8 cellular contexts compared by ENCODE assay signal in genomic region chr13:110616103-110617101, GRCh38. TPM values are rescaled to one million over a fixed set of nuclear protein-coding genes. Genes with fewer than 3 reads are reported as not detected.
DNase-seq lines count a peak whose midpoint lies in the region; ATAC-seq, FAIRE-seq and TF ChIP-seq lines count a peak whose summit lies in the region.

No MANE protein-coding gene starts in this region.

- H3K9ac ChIP-seq in endothelial cell of umbilical vein (replicated peaks; ENCODE audit: extremely low read depth, insufficient read depth, low read length) = peak overlapping the region; percentile 67

- no peaks in the 10 kb centered on the region for H3K9me1 ChIP-seq in endothelial cell of umbilical vein (replicated peaks; ENCODE audit: control insufficient read depth, extremely low read depth, insufficient read depth, low read length)

- CTCF ChIA-PET in endothelial cell of umbilical vein (lab: Charles Lee) = interaction anchor here (0.6 to 2.4 kb wide), 12 partner anchors 15 to 1828 kb away, joined by 3 to 9 read pairs (median 3); no protein-coding TSS in a partner anchor

- no peaks in the 10 kb centered on the region for H3K27me3 Mint-ChIP-seq in natural killer cell (ENCODE audit: low read depth in 2 of 2)

- peak; percentile 70 for FAIRE-seq in endothelial cell of umbilical vein (lab: Jason Lieb, UNC)

- H3K36me3 ChIP-seq in endothelial cell of umbilical vein (ENCODE audit: control insufficient read depth in 2 of 2, extremely low read depth in 1 of 2, insufficient read depth in 2 of 2, low read length in 2 of 2) (no peaks in the 10 kb centered on the region), transverse colon (no peaks in the 10 kb centered on the region)

- H3K9me3 ChIP-seq in endothelial cell of umbilical vein (replicated peaks; ENCODE audit: control insufficient read depth, insufficient read depth, low read length) (no peaks in the 10 kb centered on the region), transverse colon (no peaks in the 10 kb centered on the region)

- TSS peak; percentile 31 for BruUV-seq in endothelial cell of umbilical vein (replicated peaks; lab: Mats Ljungman, UMichigan)

- H4K20me1 ChIP-seq in endothelial cell of umbilical vein (replicated peaks; ENCODE audit: control insufficient read depth, extremely low read depth, insufficient read depth, low read length) = no peaks in the 10 kb centered on the region

- H3K4me1 ChIP-seq in endothelial cell of umbilical vein (ENCODE audit: control insufficient read depth, extremely low read depth, insufficient read depth, low read length) (peaks cover 20% of the 10 kb centered on the region), transverse colon (peaks cover 18 to 45% (median 26%) of the 10 kb centered on the region in 4 donors)

- H3K4me3 ChIP-seq in endothelial cell of umbilical vein (replicated peaks in 1 of 3; ENCODE audit: insufficient read depth in 1 of 3, low read depth in 1 of 3, low read length in 3 of 3) (peak overlapping the region; percentile 12 to 72 (median 58)), transverse colon (peak overlapping the region; percentile 79 to 96 (median 87))

- no peak for TF ChIP-seq CTCF in endothelial cell of umbilical vein (IDR thresholded peaks at IDR 0.05; ENCODE audit: extremely low read depth in 1 of 2, insufficient read depth in 1 of 2, low read depth in 1 of 2, low read length in 2 of 2)
- no peak for TF ChIP-seq CTCF in natural killer cell (IDR thresholded peaks at IDR 0.05)
- peak in 1 of 5 experiments; percentile 8 for TF ChIP-seq CTCF in transverse colon (IDR thresholded peaks at IDR 0.05)

- peaks cover 0 to 2% of the 10 kb centered on the region in 2 donors for H3K9me3 Mint-ChIP-seq in natural killer cell

- peak; percentile 25 for DNase-seq in GM04503 (ENCODE audit: low read depth)
- peak; percentile 75 for DNase-seq in HT-29 (ENCODE audit: low spot score)
- DNase-seq in activated CD4-positive, alpha-beta T cell treated with anti-CD3 and anti-CD28 coated beads, Interleukin-2, amount 50 U/mL, for 1 hour = peak; percentile 15
- DNase-seq in endothelial cell of umbilical vein (ENCODE audit: low read depth, low spot score) = peak; percentile 38
- DNase-seq in natural killer cell = no peak
- peak; percentile 52 for DNase-seq in transverse colon
- no peak for DNase-seq in NCI-H2107 treated with DMSO at 0.1 percent for 48 hours (lab: John Stamatoyannopoulos, UW; ENCODE audit: unreplicated experiment)

- 5 to 28% methylated on average over 7 to 26 of the region's 37 CpGs for WGBS in transverse colon (ENCODE audit: low coverage in 1 of 2), 2 donors

- H3K27ac ChIP-seq in endothelial cell of umbilical vein (ENCODE audit: insufficient read depth, low read depth, low read length) = peak overlapping the region; percentile 66
- H3K27ac ChIP-seq in transverse colon = peak overlapping the region; percentile 86 to 97 (median 94)

- TF ChIP-seq EP300 in transverse colon (IDR thresholded peaks at IDR 0.05; ENCODE audit: low read depth) = no peak

- peak overlapping the region; percentile 95 for H3K4me3 Mint-ChIP-seq in natural killer cell

- peak overlapping the region; percentile 70 to 78 for H3K27ac Mint-ChIP-seq in natural killer cell

- intact Hi-C loops in endothelial cell of umbilical vein (cut with micrococcal nuclease) (no loop called here), natural killer cell (cut with micrococcal nuclease) (no loop called here), transverse colon (cut with DNase I; ENCODE audit: low total_unique reads) (loop anchor here (5.0 kb wide), 1 partner anchor 54 kb away; the partner anchor contains the start of gene RAB20)

- dilution Hi-C loops in endothelial cell of umbilical vein (cut with MboI; ENCODE audit: extremely low pct_ligation_motif_present, low sequenced_read_pairs) = no loop called here

- peak; percentile 42 for ATAC-seq in GM21381 (IDR thresholded peaks at IDR 0.05; ENCODE audit: unreplicated experiment)
- ATAC-seq in natural killer cell = peak; percentile 23 to 45 (median 35)

- H3K27me3 ChIP-seq in endothelial cell of umbilical vein (ENCODE audit: control insufficient read depth in 2 of 2, insufficient read depth in 2 of 2, low read length in 2 of 2) (no peaks in the 10 kb centered on the region), transverse colon (no peaks in the 10 kb centered on the region)

- POLR2A ChIA-PET in endothelial cell of umbilical vein (lab: Charles Lee) = interaction anchor here (1.4 to 1.9 kb wide), 2 partner anchors 96 to 99 kb away, joined by 3 to 10 read pairs; no protein-coding TSS in a partner anchor

- in situ Hi-C loops in transverse colon (cut with MboI; ENCODE audit: low pct_ligation_motif_present in 1 of 4, low pct_unique_long_range_greater_than_20kb in 1 of 4, low sequenced_read_pairs in 3 of 4) = loop anchor here in 2 of 4 donors (10.0 to 25.0 kb wide), 2 partner anchors 88 to 96 kb away; partner anchors contain the start of genes CARS2 (in 2 of the 2) and ING1 (in 1 of the 2)

- H3K36me3 Mint-ChIP-seq in natural killer cell = no peaks in the 10 kb centered on the region

- H2AFZ ChIP-seq in endothelial cell of umbilical vein (ENCODE audit: low read depth, low read length) = peak overlapping the region; percentile 77

- peaks cover 56% of the 10 kb centered on the region for H3K79me2 ChIP-seq in endothelial cell of umbilical vein (ENCODE audit: control insufficient read depth, insufficient read depth, low read length)

- H3K4me2 ChIP-seq in endothelial cell of umbilical vein (ENCODE audit: insufficient read depth, low read length) = peak overlapping the region; percentile 95

- peaks cover 8 to 16% of the 10 kb centered on the region in 2 donors for H3K4me1 Mint-ChIP-seq in natural killer cell

- TF ChIP-seq POLR2A in endothelial cell of umbilical vein (IDR thresholded peaks at IDR 0.05; ENCODE audit: low read depth, low read length) (no peak), transverse colon (IDR thresholded peaks at IDR 0.05) (peak; percentile 16)

TF ChIP-seq in endothelial cell of umbilical vein, 7 proteins besides CTCF, POLR2A, EP300 and RAD21:
- TF ChIP-seq, protein P1, sequence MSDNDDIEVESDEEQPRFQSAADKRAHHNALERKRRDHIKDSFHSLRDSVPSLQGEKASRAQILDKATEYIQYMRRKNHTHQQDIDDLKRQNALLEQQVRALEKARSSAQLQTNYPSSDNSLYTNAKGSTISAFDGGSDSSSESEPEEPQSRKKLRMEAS (IDR thresholded peaks at IDR 0.05; ENCODE audit: insufficient read depth, insufficient read length) = no peak
- TF ChIP-seq GATA2 (IDR thresholded peaks at IDR 0.05; ENCODE audit: insufficient read depth, insufficient read length, low read depth, low read length) = no peak
- no peak for TF ChIP-seq POLR2AphosphoS5 (IDR thresholded peaks at IDR 0.05; ENCODE audit: insufficient read depth, low read depth, low read length)
- no peak for TF ChIP-seq FOS (IDR thresholded peaks at IDR 0.05; ENCODE audit: borderline replicate concordance, insufficient read depth, low read length)
- TF ChIP-seq MYC (IDR thresholded peaks at IDR 0.05; ENCODE audit: low read depth, low read length) = no peak
- no peak for TF ChIP-seq JUN (IDR thresholded peaks at IDR 0.05; ENCODE audit: borderline replicate concordance, insufficient read depth, insufficient read length, low read depth)
- no peak for TF ChIP-seq EZH2 (IDR thresholded peaks at IDR 0.05; ENCODE audit: borderline replicate concordance, low read depth, low read length, severe bottlenecking)

RNA-seq across cellular contexts. Expression of gene NAXD, which starts 1.1 kb away (rescaled TPM):
- total RNA-seq in HT-29 (2014; rRNA removed; shearing (Covaris generic)) = 43.3 and 44.5 TPM in 2 replicates
- total RNA-seq in endothelial cell of umbilical vein (19.9 and 22.4 TPM in 2 replicates), natural killer cell (10 to 100 TPM in 2 of 3 donors, 1 to 10 TPM in 1; 6.8 to 14.0 (median 12.0) TPM), transverse colon (10 to 100 TPM; 12.9 to 37.8 (median 33.3) TPM)
- polyA plus RNA-seq in endothelial cell of umbilical vein = 40.4 and 42.9 TPM in 2 replicates
- polyA plus RNA-seq in endothelial cell of umbilical vein (2011; cell fraction: cytosol; rRNA removed) = 24.7 and 24.8 TPM in 2 replicates
- 74.7 and 80.7 TPM in 2 replicates for polyA plus RNA-seq in endothelial cell of umbilical vein (2011; cell fraction: nucleus; rRNA removed)
- polyA plus RNA-seq in endothelial cell of umbilical vein (2012) = 22.1 and 26.3 TPM in 2 replicates
- polyA minus RNA-seq in endothelial cell of umbilical vein = 20.0 and 22.1 TPM in 2 replicates
- polyA minus RNA-seq in endothelial cell of umbilical vein (2011; cell fraction: cytosol; rRNA and poly(A)+ RNA removed) = 9.9 TPM
- 11.3 and 13.1 TPM in 2 replicates for polyA minus RNA-seq in endothelial cell of umbilical vein (2011; cell fraction: nucleus; rRNA and poly(A)+ RNA removed)

RNA-seq across cellular contexts. Expression of gene RAB20, which starts 54.9 kb away (rescaled TPM):
- total RNA-seq in HT-29 (2014; rRNA removed; shearing (Covaris generic)) = 145 and 147 TPM in 2 replicates
- total RNA-seq in endothelial cell of umbilical vein = 1.3 and 1.4 TPM in 2 replicates
- polyA plus RNA-seq in endothelial cell of umbilical vein = 1.7 and 1.8 TPM in 2 replicates
- polyA plus RNA-seq in endothelial cell of umbilical vein (2011; cell fraction: cytosol; rRNA removed) = 2.0 TPM in 2 replicates
- 0.74 and 0.92 TPM in 2 replicates for polyA plus RNA-seq in endothelial cell of umbilical vein (2011; cell fraction: nucleus; rRNA removed)
- polyA plus RNA-seq in endothelial cell of umbilical vein (2012) = 1.4 and 2.0 TPM in 2 replicates
- 0.58 and 1.6 TPM in 2 replicates for polyA minus RNA-seq in endothelial cell of umbilical vein
- polyA minus RNA-seq in endothelial cell of umbilical vein (2011; cell fraction: cytosol; rRNA and poly(A)+ RNA removed) = 4.7 TPM
- 0.38 TPM in 1 of 2 replicates, not detected in the other for polyA minus RNA-seq in endothelial cell of umbilical vein (2011; cell fraction: nucleus; rRNA and poly(A)+ RNA removed)
- total RNA-seq in natural killer cell = 1 to 10 TPM; 1.0 to 3.3 (median 1.2) TPM
- total RNA-seq in transverse colon = 10 to 100 TPM; 12.5 to 66.2 (median 54.1) TPM

Comparison
In these comparisons a context has a peak if more than half of its experiments do, and no peak if none do; other contexts are left out.
1. DNase-seq: peak in GM04503 (single experiment), HT-29 (single experiment), activated CD4-positive, alpha-beta T cell treated with anti-CD3 and anti-CD28 coated beads, Interleukin-2, amount 50 U/mL, for 1 hour (single experiment), endothelial cell of umbilical vein (single experiment) and transverse colon (single experiment); none in natural killer cell (single experiment) and NCI-H2107 treated with DMSO at 0.1 percent for 48 hours (single experiment).